ENCODE assay signal across 2 cellular contexts in the genomic region with DNA sequence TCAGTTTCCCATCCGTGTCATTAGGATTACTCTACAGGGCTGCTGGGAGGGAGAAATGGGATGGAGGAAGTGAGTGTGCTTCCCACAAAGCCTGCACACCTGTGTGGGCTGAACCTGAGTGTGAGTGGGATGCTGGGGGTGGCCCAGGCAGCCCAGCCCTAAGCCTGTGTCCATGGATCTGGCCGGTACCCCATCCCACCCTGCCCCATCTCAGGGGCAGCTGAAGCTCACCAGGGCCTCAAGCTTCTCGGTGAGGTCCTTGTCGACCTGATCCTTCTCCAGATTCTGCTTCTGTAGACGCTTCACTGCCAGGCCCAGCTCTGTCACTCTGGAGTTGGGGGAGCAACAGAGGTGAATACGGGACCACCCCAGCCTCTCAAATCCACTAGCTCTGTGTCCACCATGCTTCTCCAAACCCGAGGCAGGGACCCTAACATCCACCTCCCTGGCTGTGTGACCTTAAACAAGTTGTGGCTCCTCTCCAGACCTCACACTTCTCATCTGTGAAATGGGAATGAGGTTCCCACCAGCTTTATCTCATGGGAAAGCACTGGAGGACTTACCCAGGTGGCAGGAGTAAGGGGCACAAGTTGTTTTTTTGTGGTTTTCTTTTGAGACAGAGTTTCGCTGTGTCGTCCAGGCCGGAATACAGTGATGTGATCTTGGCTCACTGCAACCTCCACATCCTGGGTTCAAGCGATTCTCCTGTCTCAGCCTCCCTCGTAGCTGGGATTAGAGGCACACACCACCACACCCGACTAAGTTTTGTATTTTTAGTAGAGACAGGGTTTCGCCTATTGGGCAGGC. TPM values are rescaled to one million over a fixed set of nuclear protein-coding genes. Genes with fewer than 3 reads are reported as not detected.
"Had no signal": no experiment of that assay in that cellular context is flagged by ENCODE, and none has a peak within 500 bp of the region (broad histone marks: within the 10 kb centered on the region; RNA-seq: fewer than 3 reads in every experiment).

No MANE protein-coding gene starts in this region.

RNA-seq across cellular contexts. Expression of a gene that starts 34.5 kb away (rescaled TPM):
- polyA plus RNA-seq: foreskin keratinocyte; naive thymus-derived CD4-positive, alpha-beta T cell had no signal
